ENCODE assay signal across 14 cellular contexts in genomic region chr3:63333815-63334214, GRCh38. TPM values are rescaled to one million over a fixed set of nuclear protein-coding genes. Genes with fewer than 3 reads are reported as not detected.
DNase-seq lines count a peak whose midpoint lies in the region; FAIRE-seq and TF ChIP-seq lines count a peak whose summit lies in the region.
"Had no signal": no experiment of that assay in that cellular context is flagged by ENCODE, and none has a peak within 500 bp of the region (broad histone marks: within the 10 kb centered on the region; RNA-seq: fewer than 3 reads in every experiment).

No MANE protein-coding gene starts in this region.

- H3K27me3 Mint-ChIP-seq in astrocyte (ENCODE audit: low read depth, unreplicated experiment): peaks cover 2% of the 10 kb centered on the region
- H3K27me3 Mint-ChIP-seq in nephron (ENCODE audit: low read depth): peaks cover 4% of the 10 kb centered on the region

- FAIRE-seq in astrocyte (lab: Jason Lieb, UNC): no peak
- FAIRE-seq in GM19239 (lab: Jason Lieb, UNC): no peak

- no peaks in the 10 kb centered on the region for H3K36me3 ChIP-seq in astrocyte (ENCODE audit: insufficient read depth, low read length)

- H3K4me2 ChIP-seq in astrocyte (ENCODE audit: low read length): no peak overlapping the region

- H2AFZ ChIP-seq in astrocyte (ENCODE audit: low read depth, low read length): no peak overlapping the region

- H3K9ac ChIP-seq in astrocyte (ENCODE audit: low read length): no peak overlapping the region

- H3K4me1 ChIP-seq in astrocyte (ENCODE audit: insufficient read depth, low read length): no peaks in the 10 kb centered on the region
- H3K4me1 ChIP-seq: psoas muscle had no signal

- no peaks in the 10 kb centered on the region for H3K36me3 Mint-ChIP-seq in astrocyte (ENCODE audit: low read depth, unreplicated experiment)
- H3K36me3 Mint-ChIP-seq in nephron (ENCODE audit: low read depth): no peaks in the 10 kb centered on the region

- no peak overlapping the region for H3K4me3 ChIP-seq in astrocyte (ENCODE audit: insufficient read depth, low read depth, low read length)
- H3K4me3 ChIP-seq: psoas muscle had no signal

- H3K4me1 Mint-ChIP-seq in astrocyte (ENCODE audit: low read depth, unreplicated experiment): peaks cover 1% of the 10 kb centered on the region
- H3K4me1 Mint-ChIP-seq in nephron: peaks cover 11% of the 10 kb centered on the region

- no peaks in the 10 kb centered on the region for H3K9me3 ChIP-seq in astrocyte (ENCODE audit: insufficient read depth, low read depth, low read length)
- H3K9me3 ChIP-seq: psoas muscle had no signal

- H3K27ac Mint-ChIP-seq in astrocyte (ENCODE audit: unreplicated experiment) (no peak overlapping the region), nephron (no peak overlapping the region)

- no peaks in the 10 kb centered on the region for H3K9me3 Mint-ChIP-seq in astrocyte (ENCODE audit: unreplicated experiment)
- H3K9me3 Mint-ChIP-seq in nephron: no peaks in the 10 kb centered on the region

- H4K20me1 ChIP-seq in astrocyte (ENCODE audit: insufficient read depth, low read length): no peaks in the 10 kb centered on the region

- H3K27me3 ChIP-seq in astrocyte (ENCODE audit: insufficient read depth, low read length): peaks cover 3% of the 10 kb centered on the region

- DNase-seq in DMS79 treated with DMSO at 0.1 percent for 48 hours (lab: John Stamatoyannopoulos, UW) (peak; percentile 22), DMS79 (lab: John Stamatoyannopoulos, UW) (no peak), Kasumi-1 (lab: John Stamatoyannopoulos, UW) (peak; percentile 2 to 8), astrocyte (ENCODE audit: low read depth) (no peak), COLO829 (ENCODE audit: low spot score) (no peak), GM19239 (ENCODE audit: insufficient read length, low spot score) (no peak), DMS114 treated with DMSO at 0.1 percent for 48 hours (lab: John Stamatoyannopoulos, UW; ENCODE audit: unreplicated experiment) (no peak)
- DNase-seq: activated naive CD4-positive, alpha-beta T cell treated with anti-CD3 and anti-CD28 coated beads, Interleukin-2, amount 50 U/mL, for 16 hours; mesenchymal stem cell; NCI-H1048; psoas muscle; T-helper 9 cell had no signal

- TF ChIP-seq CTCF in astrocyte (IDR thresholded peaks at IDR 0.05; ENCODE audit: insufficient read depth, low read depth, low read length) (peak; percentile 20), nephron (IDR thresholded peaks at IDR 0.05; ENCODE audit: unreplicated experiment in 3 of 3) (peak in 2 of 3 experiments; percentile 38 to 43)

- H3K4me3 Mint-ChIP-seq in astrocyte (ENCODE audit: unreplicated experiment): no peak overlapping the region
- H3K4me3 Mint-ChIP-seq in nephron: no peak overlapping the region

- H3K79me2 ChIP-seq in astrocyte (ENCODE audit: insufficient read depth, low read length): no peaks in the 10 kb centered on the region

- no peak overlapping the region for H3K27ac ChIP-seq in astrocyte (ENCODE audit: low read depth, low read length)
- H3K27ac ChIP-seq: psoas muscle had no signal

RNA-seq across cellular contexts. Expression of gene SYNPR, which starts 55.7 kb away (rescaled TPM):
- 0.27 TPM in 1 of 2 replicates, not detected in the other for total RNA-seq in astrocyte
- total RNA-seq: psoas muscle, subcutaneous adipose tissue had no signal

Comparison
In these comparisons a context has a peak if more than half of its experiments do, and no peak if none do; other contexts are left out.
1. DNase-seq: peak in DMS79 treated with DMSO at 0.1 percent for 48 hours (single experiment) and Kasumi-1 (2 of 2); none in DMS79 (single experiment), astrocyte (single experiment), COLO829 (single experiment), GM19239 (single experiment) and DMS114 treated with DMSO at 0.1 percent for 48 hours (single experiment).